6 cellular contexts compared by ENCODE assay signal in genomic region chr16:648071-648785, GRCh38. TPM values are rescaled to one million over a fixed set of nuclear protein-coding genes. Genes with fewer than 3 reads are reported as not detected.
A peak's percentile ranks its signal among the peaks of the same experiment; 100 is the strongest.
DNase-seq lines count a peak whose midpoint lies in the region; ATAC-seq lines count a peak whose summit lies in the region.

No MANE protein-coding gene starts in this region.

- H3K4me3 ChIP-seq in HUES48 (ENCODE audit: low read depth, low read length): peak overlapping the region; percentile 79
- peak overlapping the region; percentile 75 for H3K4me3 ChIP-seq in iPS-18a (ENCODE audit: low read length)
- H3K4me3 ChIP-seq in thymus (ENCODE audit: low read length): peak overlapping the region; percentile 70

- peaks cover 7% of the 10 kb centered on the region; the same call in 1 of the 2 replicates for H3K36me3 ChIP-seq in HUES48 (ENCODE audit: control insufficient read depth, insufficient read depth, low read length)
- H3K36me3 ChIP-seq in iPS-18a (ENCODE audit: control insufficient read depth, low read depth, low read length): no peaks in the 10 kb centered on the region
- H3K36me3 ChIP-seq in thymus (ENCODE audit: control insufficient read depth, insufficient read depth): peaks cover 7% of the 10 kb centered on the region

- H3K9ac ChIP-seq in HUES48 (ENCODE audit: low read depth, low read length) (no peak overlapping the region), iPS-18a (ENCODE audit: low read length) (peak overlapping the region; percentile 74)

- DNase-seq in AG08395 (ENCODE audit: low spot score): peak; percentile 28
- DNase-seq in activated CD4-positive, alpha-beta T cell treated with anti-CD3 and anti-CD28 coated beads for 48 hours: peak; percentile 72

- H3K9me3 ChIP-seq in HUES48 (ENCODE audit: control insufficient read depth, insufficient read depth, low read length) (no peaks in the 10 kb centered on the region), iPS-18a (ENCODE audit: control insufficient read depth, low read depth, low read length) (no peaks in the 10 kb centered on the region), thymus (ENCODE audit: control insufficient read depth) (no peaks in the 10 kb centered on the region)

- H3K27me3 ChIP-seq in HUES48 (ENCODE audit: control insufficient read depth, insufficient read depth, low read length): no peaks in the 10 kb centered on the region
- peaks cover under 1% of the 10 kb centered on the region for H3K27me3 ChIP-seq in iPS-18a (ENCODE audit: control insufficient read depth, insufficient read depth, low read length)
- H3K27me3 ChIP-seq in thymus (ENCODE audit: control insufficient read depth, insufficient read depth): peaks cover 3% of the 10 kb centered on the region

- H3K27ac ChIP-seq in HUES48 (ENCODE audit: low read depth, low read length) (peak overlapping the region; percentile 86), iPS-18a (ENCODE audit: low read length) (peak overlapping the region; percentile 24), thymus (ENCODE audit: low read depth) (peak overlapping the region; percentile 43)

- 36% methylated on average over 25 of the region's 25 CpGs for WGBS in thymus

- H3K4me1 ChIP-seq in HUES48 (ENCODE audit: control insufficient read depth, insufficient read depth, low read length) (peaks cover 4% of the 10 kb centered on the region; the same call in 1 of the 2 replicates), iPS-18a (ENCODE audit: control insufficient read depth, low read depth, low read length) (peaks cover 5% of the 10 kb centered on the region), thymus (ENCODE audit: control insufficient read depth, insufficient read depth, low read length) (peaks cover 18% of the 10 kb centered on the region)

- ATAC-seq in HG02763 (IDR thresholded peaks at IDR 0.05; ENCODE audit: unreplicated experiment): no peak

RNA-seq across cellular contexts. Expression of gene WDR90, which starts 0.9 kb away (rescaled TPM):
- 22.6 TPM for polyA plus RNA-seq in thymus

RNA-seq across cellular contexts. Expression of gene MCRIP2, which starts 6.6 kb away (rescaled TPM):
- 25.2 TPM for polyA plus RNA-seq in thymus

RNA-seq across cellular contexts. Expression of gene METTL26, which starts 12.1 kb away (rescaled TPM):
- 110 TPM for polyA plus RNA-seq in thymus

RNA-seq across cellular contexts. Expression of gene WFIKKN1, which starts 17.4 kb away (rescaled TPM):
- 2.1 TPM for polyA plus RNA-seq in thymus

RNA-seq across cellular contexts. Expression of gene RHOT2, which starts 19.7 kb away (rescaled TPM):
- 252 TPM for polyA plus RNA-seq in thymus

Comparison
In these comparisons a context has a peak if more than half of its experiments do, and no peak if none do; other contexts are left out.
1. H3K27ac ChIP-seq: peak in every context shown above with its lines; median percentile 86 in HUES48; 43 in thymus; 24 in iPS-18a.